Comparison of ENCODE assay signal across 11 cellular contexts in the genomic region with DNA sequence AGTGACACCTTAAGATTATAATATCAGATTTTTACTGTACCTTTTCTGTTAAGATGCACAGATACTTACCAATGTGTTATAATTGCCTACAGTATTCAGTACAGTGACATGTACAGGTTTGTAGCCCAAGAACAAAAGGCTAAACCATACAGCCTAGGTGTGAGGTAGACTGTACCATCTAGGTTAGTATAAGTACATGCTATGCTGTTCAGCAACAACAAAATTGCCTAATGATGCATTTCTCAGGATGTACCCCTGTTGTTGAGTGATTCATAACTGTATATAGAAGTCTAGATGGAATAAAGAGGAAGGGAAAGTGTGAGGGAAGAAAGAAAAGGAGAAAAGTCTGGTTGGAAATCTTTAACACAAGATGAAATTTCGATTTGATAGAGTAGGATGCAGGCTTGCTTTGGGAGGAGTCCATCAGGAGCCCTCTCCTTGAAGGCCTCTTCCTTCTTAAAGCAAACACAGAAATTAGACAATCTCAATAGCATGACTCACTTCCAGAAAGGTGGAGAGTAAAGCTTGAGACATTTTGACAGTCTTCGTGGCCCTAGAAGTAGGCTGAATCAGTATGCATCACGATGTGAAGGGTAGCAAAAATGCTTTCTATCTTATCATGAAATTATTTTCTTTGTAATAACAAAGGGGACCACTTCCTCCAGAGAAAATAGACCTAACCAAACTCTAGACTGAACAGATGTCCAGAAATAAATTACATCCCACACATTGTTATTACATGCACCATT.
DNase-seq lines count a peak whose midpoint lies in the region; ATAC-seq, FAIRE-seq and TF ChIP-seq lines count a peak whose summit lies in the region.
"Had no signal": no experiment of that assay in that cellular context is flagged by ENCODE, and none has a peak within 500 bp of the region (broad histone marks: within the 10 kb centered on the region; RNA-seq: fewer than 3 reads in every experiment).

No MANE protein-coding gene starts in this region.

- peak overlapping the region; percentile 54 for H3K27ac Mint-ChIP-seq in astrocyte (ENCODE audit: unreplicated experiment)
- H3K27ac Mint-ChIP-seq: stimulated activated naive B cell treated with anti-CD40 and anti-IgM and Interleukin-4, amounts not matched to agents 10 μg/mL and 1 μg/mL and 100 μg/mL, for 72 hours; T-helper 17 cell had no signal

- TF ChIP-seq CTCF in astrocyte (IDR thresholded peaks at IDR 0.05; ENCODE audit: insufficient read depth, low read depth, low read length) (no peak), osteoblast (IDR thresholded peaks at IDR 0.05; ENCODE audit: extremely low read depth, low read depth, low read length) (no peak)

- peaks cover 27% of the 10 kb centered on the region for H3K4me1 ChIP-seq in astrocyte (ENCODE audit: insufficient read depth, low read length)
- no peaks in the 10 kb centered on the region for H3K4me1 ChIP-seq in osteoblast (ENCODE audit: insufficient read depth, low read length)

- ATAC-seq in GM18907 (IDR thresholded peaks at IDR 0.05; ENCODE audit: unreplicated experiment) (peak; percentile 49), HG03571 (IDR thresholded peaks at IDR 0.05; ENCODE audit: unreplicated experiment) (peak; percentile 36)
- ATAC-seq: T-helper 17 cell had no signal

- no peaks in the 10 kb centered on the region for H3K36me3 Mint-ChIP-seq in astrocyte (ENCODE audit: low read depth, unreplicated experiment)
- H3K36me3 Mint-ChIP-seq: stimulated activated naive B cell treated with anti-CD40 and anti-IgM and Interleukin-4, amounts not matched to agents 10 μg/mL and 1 μg/mL and 100 μg/mL, for 72 hours had no signal

- H3K4me3 ChIP-seq in astrocyte (ENCODE audit: insufficient read depth, low read depth, low read length): no peak overlapping the region
- no peak overlapping the region for H3K4me3 ChIP-seq in osteoblast (ENCODE audit: insufficient read depth, low read length)

- peak overlapping the region; percentile 75 for H3K27ac ChIP-seq in astrocyte (ENCODE audit: low read depth, low read length)
- H3K27ac ChIP-seq in osteoblast (ENCODE audit: low read depth, low read length): no peak overlapping the region

- H3K9me3 Mint-ChIP-seq in astrocyte (ENCODE audit: unreplicated experiment): peaks cover 6% of the 10 kb centered on the region
- H3K9me3 Mint-ChIP-seq: neural crest cell; stimulated activated naive B cell treated with anti-CD40 and anti-IgM and Interleukin-4, amounts not matched to agents 10 μg/mL and 1 μg/mL and 100 μg/mL, for 72 hours had no signal

- peak; percentile 78 for FAIRE-seq in astrocyte (lab: Jason Lieb, UNC)

- no peaks in the 10 kb centered on the region for H3K27me3 Mint-ChIP-seq in astrocyte (ENCODE audit: low read depth, unreplicated experiment)
- H3K27me3 Mint-ChIP-seq: stimulated activated naive B cell treated with anti-CD40 and anti-IgM and Interleukin-4, amounts not matched to agents 10 μg/mL and 1 μg/mL and 100 μg/mL, for 72 hours; T-helper 17 cell had no signal

- no peaks in the 10 kb centered on the region for H3K27me3 ChIP-seq in astrocyte (ENCODE audit: insufficient read depth, low read length)
- no peaks in the 10 kb centered on the region for H3K27me3 ChIP-seq in osteoblast (ENCODE audit: insufficient read depth, low read length)

- no peak overlapping the region for H2AFZ ChIP-seq in astrocyte (ENCODE audit: low read depth, low read length)
- no peak overlapping the region for H2AFZ ChIP-seq in osteoblast (ENCODE audit: low read length)

- H3K9me3 ChIP-seq in astrocyte (ENCODE audit: insufficient read depth, low read depth, low read length) (no peaks in the 10 kb centered on the region), osteoblast (ENCODE audit: low read depth, low read length) (no peaks in the 10 kb centered on the region)

- H4K20me1 ChIP-seq in astrocyte (ENCODE audit: insufficient read depth, low read length) (no peaks in the 10 kb centered on the region), osteoblast (ENCODE audit: insufficient read depth, low read length) (no peaks in the 10 kb centered on the region)

- no peak overlapping the region for H3K9ac ChIP-seq in astrocyte (ENCODE audit: low read length)

- DNase-seq in astrocyte (ENCODE audit: low read depth) (peak; percentile 96), osteoblast (ENCODE audit: insufficient read length, low spot score, missing footprints) (peak; percentile 59), Ammon's horn (ENCODE audit: low spot score) (no peak), putamen (ENCODE audit: low spot score) (no peak)
- DNase-seq in activated T-cell treated with anti-CD3 and anti-CD28 coated beads, Interleukin-2, amount 50 U/mL, for 1 hour: no peak
- DNase-seq: NCI-H82; stimulated activated naive B cell treated with anti-CD40 and anti-IgM and Interleukin-4, amounts not matched to agents 10 μg/mL and 1 μg/mL and 100 μg/mL, for 72 hours; T-helper 17 cell had no signal

- no peak overlapping the region for H3K4me3 Mint-ChIP-seq in astrocyte (ENCODE audit: unreplicated experiment)
- H3K4me3 Mint-ChIP-seq: neural crest cell; stimulated activated naive B cell treated with anti-CD40 and anti-IgM and Interleukin-4, amounts not matched to agents 10 μg/mL and 1 μg/mL and 100 μg/mL, for 72 hours; T-helper 17 cell had no signal

- no peaks in the 10 kb centered on the region for H3K36me3 ChIP-seq in astrocyte (ENCODE audit: insufficient read depth, low read length)
- H3K36me3 ChIP-seq in osteoblast (ENCODE audit: insufficient read depth, low read length): no peaks in the 10 kb centered on the region

- H3K79me2 ChIP-seq in astrocyte (ENCODE audit: insufficient read depth, low read length) (no peaks in the 10 kb centered on the region), osteoblast (ENCODE audit: insufficient read depth, low read length) (no peaks in the 10 kb centered on the region)

- peak overlapping the region; percentile 61 for H3K4me2 ChIP-seq in astrocyte (ENCODE audit: low read length)
- H3K4me2 ChIP-seq in osteoblast (ENCODE audit: insufficient read depth, low read length): no peak overlapping the region

- peaks cover 28% of the 10 kb centered on the region for H3K4me1 Mint-ChIP-seq in astrocyte (ENCODE audit: low read depth, unreplicated experiment)
- H3K4me1 Mint-ChIP-seq: neural crest cell; stimulated activated naive B cell treated with anti-CD40 and anti-IgM and Interleukin-4, amounts not matched to agents 10 μg/mL and 1 μg/mL and 100 μg/mL, for 72 hours; T-helper 17 cell had no signal

Comparison
In these comparisons a context has a peak if more than half of its experiments do, and no peak if none do; other contexts are left out.
1. DNase-seq: peak in astrocyte (single experiment) and osteoblast (single experiment); none in Ammon's horn (single experiment), activated T-cell treated with anti-CD3 and anti-CD28 coated beads, Interleukin-2, amount 50 U/mL, for 1 hour (single experiment) and putamen (single experiment).